Comparison of ENCODE assay signal across 8 cellular contexts in the genomic region with DNA sequence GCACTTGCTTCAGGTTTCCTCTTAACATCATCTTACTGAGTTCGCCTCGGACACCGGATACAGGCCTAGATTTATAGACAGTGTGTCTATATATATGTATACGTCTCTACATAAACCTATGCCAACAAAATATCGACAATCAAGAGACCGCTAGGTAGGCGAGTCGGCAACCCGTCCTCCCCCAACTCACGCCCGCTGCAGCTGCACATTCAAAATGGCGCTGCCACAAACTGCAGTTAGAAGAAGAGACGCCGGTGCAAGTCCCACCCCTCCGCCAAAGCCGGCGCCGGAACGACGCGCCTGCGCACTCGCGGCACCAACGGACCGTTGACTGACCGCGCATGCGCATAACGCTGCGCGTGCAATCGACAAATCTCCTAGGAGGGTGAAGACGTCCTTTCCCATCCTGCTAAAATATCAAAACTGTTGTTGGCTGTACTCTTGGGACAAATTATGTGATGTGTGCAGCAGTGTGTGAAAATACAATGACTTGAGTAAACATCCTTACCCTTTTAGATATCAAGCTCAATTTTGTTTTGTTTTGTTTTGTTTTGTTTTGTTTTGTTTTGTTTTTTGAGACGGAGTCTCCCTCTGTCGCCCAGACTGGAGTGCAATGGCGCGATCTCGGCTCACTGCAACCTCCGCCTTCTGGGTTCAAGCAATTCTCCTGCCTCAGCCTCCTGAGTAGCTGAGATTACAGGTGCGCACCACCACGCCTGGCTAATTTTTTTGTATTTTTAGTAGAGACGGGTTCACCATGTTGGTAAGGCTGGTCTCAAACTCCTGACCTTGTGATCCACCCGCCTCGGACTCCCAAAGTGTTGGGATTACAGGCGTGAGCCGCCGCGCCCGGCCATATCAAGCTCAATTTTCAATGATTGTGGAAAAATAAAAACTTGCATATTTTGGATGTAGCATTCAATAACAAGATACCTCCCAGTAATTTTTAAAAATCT. TPM values are rescaled to one million over a fixed set of nuclear protein-coding genes. Genes with fewer than 3 reads are reported as not detected.
DNase-seq lines count a peak whose midpoint lies in the region; ATAC-seq and TF ChIP-seq lines count a peak whose summit lies in the region.
"Not testable (repeated sequence)": the region's sequence is repeated elsewhere in the genome, so short reads cannot be mapped to it uniquely, and the experiment has no call there.

A gene with protein sequence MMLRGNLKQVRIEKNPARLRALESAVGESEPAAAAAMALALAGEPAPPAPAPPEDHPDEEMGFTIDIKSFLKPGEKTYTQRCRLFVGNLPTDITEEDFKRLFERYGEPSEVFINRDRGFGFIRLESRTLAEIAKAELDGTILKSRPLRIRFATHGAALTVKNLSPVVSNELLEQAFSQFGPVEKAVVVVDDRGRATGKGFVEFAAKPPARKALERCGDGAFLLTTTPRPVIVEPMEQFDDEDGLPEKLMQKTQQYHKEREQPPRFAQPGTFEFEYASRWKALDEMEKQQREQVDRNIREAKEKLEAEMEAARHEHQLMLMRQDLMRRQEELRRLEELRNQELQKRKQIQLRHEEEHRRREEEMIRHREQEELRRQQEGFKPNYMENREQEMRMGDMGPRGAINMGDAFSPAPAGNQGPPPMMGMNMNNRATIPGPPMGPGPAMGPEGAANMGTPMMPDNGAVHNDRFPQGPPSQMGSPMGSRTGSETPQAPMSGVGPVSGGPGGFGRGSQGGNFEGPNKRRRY (minus strand): TSS at position 219 of the 956 bp plus-strand sequence. CDS start 188 bp downstream, at position 31.

- H3K27me3 ChIP-seq in A673 (replicated peaks; ENCODE audit: insufficient read depth, low read depth, low read length, poor library complexity); WERI-Rb-1 (ENCODE audit: insufficient read depth, low read depth, severe bottlenecking); mammary epithelial cell (ENCODE audit: insufficient read depth, low read length); skeletal muscle tissue (ENCODE audit: control insufficient read depth in 3 of 3, insufficient read depth in 3 of 3, low read length in 3 of 3): not testable (repeated sequence)

- H2AFZ ChIP-seq in mammary epithelial cell (ENCODE audit: low read depth, low read length) = peak within 1 kb of the TSS; percentile 94

- peak within 1 kb of the TSS; percentile 87 for H3K4me2 ChIP-seq in mammary epithelial cell (ENCODE audit: insufficient read depth, low read depth, low read length)

- ATAC-seq in GM18870 (IDR thresholded peaks at IDR 0.05; ENCODE audit: unreplicated experiment) (peak; percentile 82), HG03135 (IDR thresholded peaks at IDR 0.05; ENCODE audit: unreplicated experiment) (peak; percentile 83)

- H3K4me3 ChIP-seq in A673 (ENCODE audit: low read depth, low read length, poor library complexity, severe bottlenecking) = peak within 1 kb of the TSS; percentile 67
- H3K4me3 ChIP-seq in WERI-Rb-1 (ENCODE audit: low read depth, low read length) = peak within 1 kb of the TSS; percentile 82
- H3K4me3 ChIP-seq in mammary epithelial cell (replicated peaks in 1 of 3; ENCODE audit: insufficient read depth in 1 of 3, low read depth in 2 of 3, low read length in 3 of 3) = peak within 1 kb of the TSS; percentile 80 to 98 (median 90)
- peak within 1 kb of the TSS; percentile 98 for H3K4me3 ChIP-seq in iPS-18c (ENCODE audit: insufficient read depth, low read depth, low read length)
- H3K4me3 ChIP-seq in skeletal muscle tissue (ENCODE audit: low read length in 3 of 3) = peak within 1 kb of the TSS; percentile 92 to 100 (median 98)

- H3K36me3 ChIP-seq in A673 (ENCODE audit: insufficient read depth, low read length, poor library complexity, severe bottlenecking); mammary epithelial cell (ENCODE audit: insufficient read depth, low read length); skeletal muscle tissue (ENCODE audit: control insufficient read depth in 3 of 3, insufficient read depth in 3 of 3, low read length in 3 of 3): not testable (repeated sequence)
- peaks cover 31% of the 10 kb centered on the region for H3K36me3 ChIP-seq in WERI-Rb-1

- not testable (repeated sequence) for H3K9me3 ChIP-seq in A673 (ENCODE audit: low read depth, low read length, poor library complexity, severe bottlenecking); WERI-Rb-1 (ENCODE audit: severe bottlenecking); mammary epithelial cell (replicated peaks; ENCODE audit: insufficient read depth, low read length); iPS-18c (ENCODE audit: control insufficient read depth, insufficient read depth, low read length); skeletal muscle tissue (ENCODE audit: control insufficient read depth in 3 of 3, low read length in 3 of 3)

- H3K9ac ChIP-seq in mammary epithelial cell (ENCODE audit: insufficient read depth, low read length) = peak within 1 kb of the TSS; percentile 93
- peak within 1 kb of the TSS; percentile 96 to 99 (median 98) for H3K9ac ChIP-seq in skeletal muscle tissue (ENCODE audit: low read depth in 1 of 3, low read length in 3 of 3)

- CTCF ChIA-PET in A673 (lab: Charles Lee); mammary epithelial cell (lab: Charles Lee; ENCODE audit: low non-redundant PET): not testable (repeated sequence)

- intact Hi-C loops in A673 (cut with micrococcal nuclease; ENCODE audit: unreplicated experiment) (loop anchor here (2.0 kb wide), 1 partner anchor 80 kb away; a partner anchor contains a TSS), mammary epithelial cell (cut with micrococcal nuclease) (loop anchor here (2.0 kb wide), 1 partner anchor 80 kb away; a partner anchor contains a TSS)

- peak within 1 kb of the TSS; percentile 91 for H3K27ac ChIP-seq in A673 (ENCODE audit: low read depth, low read length, poor library complexity, severe bottlenecking)
- peak within 1 kb of the TSS; percentile 96 for H3K27ac ChIP-seq in WERI-Rb-1
- H3K27ac ChIP-seq in mammary epithelial cell (ENCODE audit: insufficient read depth, low read depth, low read length) = peak within 1 kb of the TSS; percentile 92
- H3K27ac ChIP-seq in skeletal muscle tissue (ENCODE audit: low read depth, low read length) = peak within 1 kb of the TSS; percentile 96

- peaks cover 21% of the 10 kb centered on the region for H3K79me2 ChIP-seq in mammary epithelial cell (ENCODE audit: insufficient read depth, low read length)

- dilution Hi-C loops in mammary epithelial cell (cut with HindIII; ENCODE audit: low sequenced_read_pairs) = loop anchor here (5.0 kb wide), 1 partner anchor 71 kb away; no protein-coding TSS in a partner anchor

- POLR2A ChIA-PET in A673 (lab: Charles Lee; ENCODE audit: low non-redundant PET) = not testable (repeated sequence)

- WGBS in mammary epithelial cell (ENCODE audit: low coverage, missing lambda C conversion rate) = 28% methylated on average over 41 of the region's 50 CpGs

- in situ Hi-C loops in mammary epithelial cell (cut with MboI; ENCODE audit: low sequenced_read_pairs in 2 of 2) = not testable (repeated sequence)

- H4K20me1 ChIP-seq in mammary epithelial cell (ENCODE audit: insufficient read depth, low read length) = not testable (repeated sequence)

- not testable (repeated sequence) for H3K4me1 ChIP-seq in A673 (ENCODE audit: insufficient read depth, low read length, poor library complexity, severe bottlenecking); mammary epithelial cell (ENCODE audit: insufficient read depth, low read length); skeletal muscle tissue (ENCODE audit: control insufficient read depth in 3 of 3, insufficient read depth in 3 of 3, low read length in 3 of 3)

- BruUV-seq in A673 (replicated peaks; lab: Mats Ljungman, UMichigan) = TSS peak; percentile 99
- BruUV-seq in mammary epithelial cell (replicated peaks; lab: Mats Ljungman, UMichigan) = TSS peak; percentile 95

- not testable (repeated sequence) for TF ChIP-seq CTCF in A673 (conservative IDR thresholded peaks at IDR 0.05; ENCODE audit: low read depth, low read length); WERI-Rb-1 (IDR thresholded peaks at IDR 0.05; ENCODE audit: low read depth, low read length); mammary epithelial cell (conservative IDR thresholded peaks at IDR 0.05 in 1 of 2, IDR thresholded peaks at IDR 0.05 in 1 of 2; ENCODE audit: extremely low read depth in 1 of 2, insufficient read depth in 1 of 2, low read depth in 1 of 2, low read length in 2 of 2)

- DNase-seq in A673 (ENCODE audit: low spot score) = peak; percentile 96
- peak; percentile 95 for DNase-seq in NCI-H2227 (lab: John Stamatoyannopoulos, UW; ENCODE audit: unreplicated experiment)
- DNase-seq in WERI-Rb-1 = peak; percentile 97
- DNase-seq in mammary epithelial cell = peak; percentile 88

RNA-seq across cellular contexts. Expression of the gene that starts here (rescaled TPM):
- total RNA-seq in A673 (2021) = 90.9 and 92.2 TPM in 2 replicates
- total RNA-seq in mammary epithelial cell = 10 to 100 TPM; 43.1 to 49.0 TPM
- 34.6 TPM for polyA plus RNA-seq in mammary epithelial cell
- 31.8 TPM for polyA minus RNA-seq in mammary epithelial cell
- 59.5 TPM for total RNA-seq in skeletal muscle tissue

Comparison
In these comparisons a context has a peak if more than half of its experiments do, and no peak if none do; other contexts are left out.
1. Peak in every context shown above with its lines: DNase-seq, ATAC-seq, H3K4me3 ChIP-seq and H3K27ac ChIP-seq.